Comparison of ENCODE assay signal across 11 cellular contexts in genomic region chr20:23047738-23048214, GRCh38. TPM values are rescaled to one million over a fixed set of nuclear protein-coding genes. Genes with fewer than 3 reads are reported as not detected.
DNase-seq lines count a peak whose midpoint lies in the region; ATAC-seq and TF ChIP-seq lines count a peak whose summit lies in the region.
"Had no signal": no experiment of that assay in that cellular context is flagged by ENCODE, and none has a peak within 500 bp of the region (broad histone marks: within the 10 kb centered on the region; RNA-seq: fewer than 3 reads in every experiment).

No MANE protein-coding gene starts in this region.

- no peak overlapping the region for H3K9ac ChIP-seq in BLaER1

- H3K27ac ChIP-seq in BLaER1 (no peak overlapping the region), neutrophil (peak overlapping the region; percentile 93)

- H3K27ac Mint-ChIP-seq in activated CD8-positive, alpha-beta memory T cell treated with anti-CD3 and anti-CD28 coated beads, Interleukin-2, amount 10 ng/mL, durations not matched to agents 7 days and 5 days = no peak overlapping the region
- H3K27ac Mint-ChIP-seq: activated naive CD8-positive, alpha-beta T cell treated with anti-CD3 and anti-CD28 coated beads, Interleukin-2, amount 10 ng/mL, durations not matched to agents 7 days and 5 days had no signal

- CTCF ChIA-PET in activated CD8-positive, alpha-beta memory T cell treated with anti-CD3 and anti-CD28 coated beads, Interleukin-2, amount 10 ng/mL, durations not matched to agents 7 days and 5 days (lab: Charles Lee) = no interaction called here

- H3K27me3 ChIP-seq in BLaER1 = peaks cover 59% of the 10 kb centered on the region
- H3K27me3 ChIP-seq in neutrophil = peaks cover 90% of the 10 kb centered on the region

- peaks cover 10% of the 10 kb centered on the region for H3K4me1 Mint-ChIP-seq in activated CD8-positive, alpha-beta memory T cell treated with anti-CD3 and anti-CD28 coated beads, Interleukin-2, amount 10 ng/mL, durations not matched to agents 7 days and 5 days

- no peak overlapping the region for H3K4me3 Mint-ChIP-seq in activated CD8-positive, alpha-beta memory T cell treated with anti-CD3 and anti-CD28 coated beads, Interleukin-2, amount 10 ng/mL, durations not matched to agents 7 days and 5 days

- H3K4me2 ChIP-seq in BLaER1 = peak overlapping the region; percentile 98

- no peak for TF ChIP-seq CTCF in fibroblast of the aortic adventitia (IDR thresholded peaks at IDR 0.05; ENCODE audit: insufficient read depth, low read length)
- no peak for TF ChIP-seq CTCF in neutrophil (IDR thresholded peaks at IDR 0.05)

- peaks cover 2% of the 10 kb centered on the region for H3K36me3 Mint-ChIP-seq in activated CD8-positive, alpha-beta memory T cell treated with anti-CD3 and anti-CD28 coated beads, Interleukin-2, amount 10 ng/mL, durations not matched to agents 7 days and 5 days
- H3K36me3 Mint-ChIP-seq: activated naive CD8-positive, alpha-beta T cell treated with anti-CD3 and anti-CD28 coated beads, Interleukin-2, amount 10 ng/mL, durations not matched to agents 7 days and 5 days had no signal

- peaks cover 71% of the 10 kb centered on the region for H3K27me3 Mint-ChIP-seq in activated CD8-positive, alpha-beta memory T cell treated with anti-CD3 and anti-CD28 coated beads, Interleukin-2, amount 10 ng/mL, durations not matched to agents 7 days and 5 days

- DNase-seq in NOMO-1 treated with DMSO at 0.1 percent for 48 hours (lab: John Stamatoyannopoulos, UW; ENCODE audit: unreplicated experiment) (peak; percentile 18), fibroblast of the aortic adventitia (ENCODE audit: low read depth) (no peak), hepatic stellate cell (ENCODE audit: low spot score) (no peak)
- DNase-seq in activated CD8-positive, alpha-beta memory T cell treated with anti-CD3 and anti-CD28 coated beads, Interleukin-2, amount 10 ng/mL, durations not matched to agents 7 days and 5 days = no peak
- DNase-seq: HCEC 1CT had no signal

- H3K4me3 ChIP-seq in BLaER1 (peak overlapping the region; percentile 69), fibroblast of the aortic adventitia (ENCODE audit: low read depth, low read length) (peak overlapping the region; percentile 69), neutrophil (ENCODE audit: low read depth in 1 of 2, low read length in 1 of 2) (peak overlapping the region; percentile 83 to 92)

- H3K4me1 ChIP-seq in BLaER1 = peaks cover 29% of the 10 kb centered on the region
- peaks cover 29 to 50% of the 10 kb centered on the region in 2 experiments for H3K4me1 ChIP-seq in neutrophil (ENCODE audit: control insufficient read depth in 1 of 2, insufficient read depth in 1 of 2, low read depth in 1 of 2, low read length in 1 of 2)

- H3K9me3 Mint-ChIP-seq in activated CD8-positive, alpha-beta memory T cell treated with anti-CD3 and anti-CD28 coated beads, Interleukin-2, amount 10 ng/mL, durations not matched to agents 7 days and 5 days (ENCODE audit: low read depth) = no peaks in the 10 kb centered on the region
- H3K9me3 Mint-ChIP-seq: activated naive CD8-positive, alpha-beta T cell treated with anti-CD3 and anti-CD28 coated beads, Interleukin-2, amount 10 ng/mL, durations not matched to agents 7 days and 5 days had no signal

- ATAC-seq in GM18858 (IDR thresholded peaks at IDR 0.05; ENCODE audit: unreplicated experiment) (no peak), GM21717 (IDR thresholded peaks at IDR 0.05; ENCODE audit: unreplicated experiment) (no peak)
- ATAC-seq in activated CD8-positive, alpha-beta memory T cell treated with anti-CD3 and anti-CD28 coated beads, Interleukin-2, amount 10 ng/mL, durations not matched to agents 7 days and 5 days = no peak

- no peaks in the 10 kb centered on the region for H3K36me3 ChIP-seq in BLaER1
- H3K36me3 ChIP-seq in neutrophil = no peaks in the 10 kb centered on the region

- H3K9me3 ChIP-seq in BLaER1 (no peaks in the 10 kb centered on the region), neutrophil (no peaks in the 10 kb centered on the region)

- 0 out of 2 replicates have a peak, but pooled peaks cover 13% of the 10 kb centered on the region for H4K20me1 ChIP-seq in BLaER1

RNA-seq across cellular contexts. Expression of gene THBD, which starts 1.7 kb away (rescaled TPM):
- 6.7 and 128 TPM in 2 replicates for total RNA-seq in fibroblast of the aortic adventitia (ENCODE audit: low replicate concordance)
- not detected for total RNA-seq in activated CD8-positive, alpha-beta memory T cell treated with anti-CD3 and anti-CD28 coated beads, Interleukin-2, amount 10 ng/mL, durations not matched to agents 7 days and 5 days

RNA-seq across cellular contexts. Expression of gene SSTR4, which starts 12.7 kb away (rescaled TPM):
- not detected in 2 replicates for total RNA-seq in fibroblast of the aortic adventitia (ENCODE audit: low replicate concordance)
- total RNA-seq in activated CD8-positive, alpha-beta memory T cell treated with anti-CD3 and anti-CD28 coated beads, Interleukin-2, amount 10 ng/mL, durations not matched to agents 7 days and 5 days = not detected
- total RNA-seq: activated naive CD8-positive, alpha-beta T cell treated with anti-CD3 and anti-CD28 coated beads, Interleukin-2, amount 10 ng/mL, durations not matched to agents 7 days and 5 days; left colon had no signal

RNA-seq across cellular contexts. Expression of gene CD93, which starts 38.3 kb away (rescaled TPM):
- 0.27 and 2.0 TPM in 2 replicates for total RNA-seq in fibroblast of the aortic adventitia (ENCODE audit: low replicate concordance)
- total RNA-seq in activated CD8-positive, alpha-beta memory T cell treated with anti-CD3 and anti-CD28 coated beads, Interleukin-2, amount 10 ng/mL, durations not matched to agents 7 days and 5 days = 1 to 10 TPM in 1 of 2 experiments, under 1 TPM in 1; 0.54 to 1.6 TPM
